In the genomic region with DNA sequence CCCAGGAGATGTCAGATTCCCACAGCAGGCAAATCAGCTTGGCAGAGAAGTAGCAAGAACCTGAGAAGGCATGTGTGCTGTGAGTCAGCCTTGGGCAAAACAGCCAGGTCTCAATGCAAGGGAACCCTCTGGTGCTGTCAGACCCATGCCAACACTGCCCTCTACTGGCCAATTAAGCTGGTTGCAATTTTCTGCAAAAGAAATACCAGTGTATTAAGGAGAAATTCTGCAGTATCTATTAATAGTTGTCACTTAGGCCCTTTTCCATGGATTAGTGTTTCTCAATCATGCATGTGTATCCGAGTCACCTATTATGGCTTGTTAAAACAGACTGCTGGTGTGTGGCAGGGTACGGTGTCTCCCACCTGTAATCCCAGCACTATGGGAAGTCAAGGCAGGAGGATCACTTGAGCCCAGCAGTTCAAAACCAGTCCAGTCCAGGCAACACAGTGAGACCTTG, we compare ENCODE assay signal across 1 cellular context.
TF ChIP-seq lines count a peak whose summit lies in the region.

No MANE protein-coding gene starts in this region.

TF ChIP-seq in H1, 55 proteins besides CTCF, POLR2A, EP300 and RAD21 (continued from another document):
- TF ChIP-seq SIN3A (conservative IDR thresholded peaks at IDR 0.05 in 1 of 2, IDR thresholded peaks at IDR 0.05 in 1 of 2; ENCODE audit: low read depth in 1 of 2, low read length in 2 of 2) = 0 out of 4 replicates have a peak, but pooled peaks of 1 of the 2 experiments have one; percentile 69
